ENCODE assay signal across 10 cellular contexts in the genomic region with DNA sequence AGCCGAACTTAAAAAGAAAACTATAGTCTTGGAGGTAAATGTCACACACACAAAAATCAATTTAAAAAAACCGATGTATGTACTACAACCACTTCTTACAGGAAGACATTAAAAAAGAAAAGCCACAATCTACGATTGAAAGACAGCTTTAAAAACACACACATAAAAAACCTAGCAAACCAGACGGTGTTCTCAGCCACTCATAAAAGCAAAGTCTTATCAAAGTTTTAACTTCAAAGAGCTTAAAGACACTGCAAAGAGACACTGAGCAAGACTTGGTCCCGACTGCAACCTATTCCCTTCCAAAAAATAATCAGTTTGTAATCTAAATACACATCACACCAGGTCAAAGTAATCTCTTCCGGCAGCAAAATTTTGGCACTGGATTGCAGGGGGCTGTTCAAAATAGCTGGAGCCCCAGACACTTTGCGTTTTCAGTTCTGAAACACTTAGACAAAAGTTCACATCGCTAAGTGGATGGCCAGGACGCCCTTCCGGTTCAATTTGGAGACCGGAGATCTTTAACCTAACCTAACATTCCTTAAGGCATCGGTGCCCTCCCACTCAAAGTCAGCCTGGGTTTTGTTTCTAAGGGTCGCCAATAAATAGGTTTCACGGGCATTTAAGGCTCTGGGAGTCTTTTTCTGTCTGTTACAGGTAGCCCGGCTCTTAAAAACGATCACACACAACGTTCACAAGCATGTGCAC. TPM values are rescaled to one million over a fixed set of nuclear protein-coding genes. Genes with fewer than 3 reads are reported as not detected.
DNase-seq lines count a peak whose midpoint lies in the region; ATAC-seq and TF ChIP-seq lines count a peak whose summit lies in the region.
"Had no signal": no experiment of that assay in that cellular context is flagged by ENCODE, and none has a peak within 500 bp of the region (broad histone marks: within the 10 kb centered on the region; RNA-seq: fewer than 3 reads in every experiment).

No MANE protein-coding gene starts in this region.

- no peak for TF ChIP-seq CTCF in ascending aorta (IDR thresholded peaks at IDR 0.05)
- TF ChIP-seq CTCF in right lobe of liver (IDR thresholded peaks at IDR 0.05) = no peak

- H3K9me3 ChIP-seq in ascending aorta (no peaks in the 10 kb centered on the region), right lobe of liver (no peaks in the 10 kb centered on the region), thymus (ENCODE audit: control insufficient read depth) (peaks cover 3% of the 10 kb centered on the region)
- H3K9me3 ChIP-seq: neutrophil had no signal

- peak overlapping the region; percentile 82 for H3K4me3 Mint-ChIP-seq in activated CD4-positive, alpha-beta T cell treated with anti-CD3 and anti-CD28 coated beads, Interleukin-2, amount 10 ng/mL, durations not matched to agents 24 days and 14 days

- H3K27me3 ChIP-seq in ascending aorta = no peaks in the 10 kb centered on the region
- no peaks in the 10 kb centered on the region for H3K27me3 ChIP-seq in right lobe of liver
- peaks cover 44% of the 10 kb centered on the region for H3K27me3 ChIP-seq in thymus (ENCODE audit: control insufficient read depth, insufficient read depth)

- H3K36me3 Mint-ChIP-seq in activated CD4-positive, alpha-beta T cell treated with anti-CD3 and anti-CD28 coated beads, Interleukin-2, amount 10 ng/mL, durations not matched to agents 24 days and 14 days (ENCODE audit: low read depth) = peaks cover 14% of the 10 kb centered on the region

- H3K36me3 ChIP-seq in ascending aorta (no peaks in the 10 kb centered on the region), right lobe of liver (no peaks in the 10 kb centered on the region), thymus (ENCODE audit: control insufficient read depth, insufficient read depth) (no peaks in the 10 kb centered on the region)
- H3K36me3 ChIP-seq: neutrophil had no signal

- H3K4me1 ChIP-seq in ascending aorta (peaks cover 13 to 41% of the 10 kb centered on the region in 2 donors), right lobe of liver (peaks cover 0 to 56% (median 22%) of the 10 kb centered on the region in 4 donors), thymus (ENCODE audit: control insufficient read depth, insufficient read depth, low read length) (peaks cover 3% of the 10 kb centered on the region)

- no peak for TF ChIP-seq POLR2A in right lobe of liver (IDR thresholded peaks at IDR 0.05)

- WGBS in right lobe of liver (ENCODE audit: insufficient coverage, low coverage, low lambda C conversion rate, missing lambda C conversion rate) = 6% methylated on average over 16 of the region's 17 CpGs
- 46% methylated on average over 17 of the region's 17 CpGs for WGBS in thymus

- no peak for ATAC-seq in right lobe of liver

- H3K4me1 Mint-ChIP-seq in activated CD4-positive, alpha-beta T cell treated with anti-CD3 and anti-CD28 coated beads, Interleukin-2, amount 10 ng/mL, durations not matched to agents 24 days and 14 days = peaks cover 34% of the 10 kb centered on the region

- H3K27ac Mint-ChIP-seq in activated CD4-positive, alpha-beta T cell treated with anti-CD3 and anti-CD28 coated beads, Interleukin-2, amount 10 ng/mL, durations not matched to agents 24 days and 14 days = peak overlapping the region; percentile 66

- H3K27ac ChIP-seq in ascending aorta (peak overlapping the region in 1 of 2 donors; percentile 72), right lobe of liver (peak overlapping the region; percentile 23 to 68 (median 52)), thymus (ENCODE audit: low read depth) (peak overlapping the region; percentile 1)
- H3K27ac ChIP-seq: neutrophil, VCaP had no signal

- H3K4me3 ChIP-seq in ascending aorta = peak overlapping the region; percentile 57 to 90
- peak overlapping the region; percentile 44 to 58 (median 56) for H3K4me3 ChIP-seq in right lobe of liver
- peak overlapping the region; percentile 31 for H3K4me3 ChIP-seq in thymus (ENCODE audit: low read length)

- peaks cover 31% of the 10 kb centered on the region for H3K27me3 Mint-ChIP-seq in activated CD4-positive, alpha-beta T cell treated with anti-CD3 and anti-CD28 coated beads, Interleukin-2, amount 10 ng/mL, durations not matched to agents 24 days and 14 days

- intact Hi-C loops in activated CD4-positive, alpha-beta T cell treated with anti-CD3 and anti-CD28 coated beads, Interleukin-2, amount 10 ng/mL, durations not matched to agents 24 days and 14 days (cut with micrococcal nuclease) = loop anchor here (5.0 to 10.0 kb wide), 2 partner anchors 53 to 175 kb away; partner anchors contain the start of gene C16orf95
- intact Hi-C loops in ascending aorta (cut with DNase I) (loop anchor here (2.0 kb wide), 1 partner anchor 13 kb away; no protein-coding TSS in a partner anchor), right lobe of liver (cut with DNase I) (no loop called here)

- no peaks in the 10 kb centered on the region for H3K9me3 Mint-ChIP-seq in activated CD4-positive, alpha-beta T cell treated with anti-CD3 and anti-CD28 coated beads, Interleukin-2, amount 10 ng/mL, durations not matched to agents 24 days and 14 days

- DNase-seq in activated CD4-positive, alpha-beta T cell treated with anti-CD3 and anti-CD28 coated beads, Interleukin-2, amount 10 ng/mL, durations not matched to agents 24 days and 14 days = peak; percentile 69
- no peak for DNase-seq in activated CD4-positive, alpha-beta T cell treated with anti-CD3 and anti-CD28 coated beads for 48 hours
- DNase-seq in ascending aorta (ENCODE audit: low spot score in 2 of 2) = no peak
- DNase-seq in right lobe of liver = no peak
- no peak for DNase-seq in DMS79 treated with DMSO at 0.1 percent for 48 hours (lab: John Stamatoyannopoulos, UW)
- DNase-seq in GOT3 (lab: John Stamatoyannopoulos, UW) = no peak
- DNase-seq in AG08395 (ENCODE audit: low spot score) = no peak

RNA-seq across cellular contexts. Expression of gene ZCCHC14, which starts 2.6 kb away (rescaled TPM):
- total RNA-seq in activated CD4-positive, alpha-beta T cell treated with anti-CD3 and anti-CD28 coated beads, Interleukin-2, amount 10 ng/mL, durations not matched to agents 24 days and 14 days = 11.6 and 12.0 TPM in 2 replicates
- 131 TPM for total RNA-seq in ascending aorta
- total RNA-seq in right lobe of liver = 10 to 100 TPM; 12.6 to 26.5 (median 17.7) TPM
- 7.3 TPM for polyA plus RNA-seq in thymus

Comparison
In these comparisons a context has a peak if more than half of its experiments do, and no peak if none do; other contexts are left out.
1. intact Hi-C loops: an anchor here in activated CD4-positive, alpha-beta T cell treated with anti-CD3 and anti-CD28 coated beads, Interleukin-2, amount 10 ng/mL, durations not matched to agents 24 days and 14 days (5.0 to 10.0 kb wide) and ascending aorta (2.0 kb wide); none called in right lobe of liver.